In the genomic region with DNA sequence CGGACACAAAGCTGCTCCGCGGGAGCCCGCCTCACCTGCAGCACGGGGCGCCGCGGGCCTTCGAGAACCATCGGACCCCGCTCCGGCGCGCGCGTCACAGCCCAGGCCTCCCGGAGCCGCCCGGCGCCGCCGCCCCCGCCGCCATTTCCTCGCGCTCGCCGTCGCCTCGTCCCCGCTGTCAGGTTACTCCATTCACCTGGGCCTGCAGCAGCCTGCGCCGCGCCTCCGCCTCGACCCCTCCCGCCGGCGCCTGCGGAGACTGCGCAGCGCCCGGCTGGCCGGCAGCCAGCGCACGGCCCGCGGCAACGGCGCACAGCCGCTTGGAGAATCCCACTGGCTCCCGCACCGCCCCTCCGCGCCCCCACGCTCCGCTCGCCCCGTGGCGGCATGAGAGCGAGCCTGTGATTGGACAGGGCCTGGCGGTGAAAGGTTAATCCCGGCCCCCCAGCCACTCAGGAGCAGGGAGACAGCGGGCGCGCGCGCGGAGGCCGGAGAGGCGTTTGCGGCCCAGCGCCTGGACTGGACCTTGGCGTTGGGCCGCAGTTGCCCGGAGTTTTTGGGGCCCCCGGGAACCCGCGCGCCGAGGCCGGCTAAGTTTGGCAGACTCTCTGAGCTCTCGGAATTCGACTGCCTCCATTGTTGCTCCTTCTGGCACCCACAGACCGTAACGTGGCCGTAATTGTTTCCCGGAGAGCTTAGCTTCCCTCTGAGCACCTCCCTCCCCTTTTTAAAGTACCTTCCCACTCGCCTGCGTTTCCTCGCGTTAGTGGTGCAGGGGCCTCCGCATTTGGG, we compare ENCODE assay signal across 8 cellular contexts. TPM values are rescaled to one million over a fixed set of nuclear protein-coding genes. Genes with fewer than 3 reads are reported as not detected.
DNase-seq lines count a peak whose midpoint lies in the region; ATAC-seq, FAIRE-seq and TF ChIP-seq lines count a peak whose summit lies in the region.

A gene with protein sequence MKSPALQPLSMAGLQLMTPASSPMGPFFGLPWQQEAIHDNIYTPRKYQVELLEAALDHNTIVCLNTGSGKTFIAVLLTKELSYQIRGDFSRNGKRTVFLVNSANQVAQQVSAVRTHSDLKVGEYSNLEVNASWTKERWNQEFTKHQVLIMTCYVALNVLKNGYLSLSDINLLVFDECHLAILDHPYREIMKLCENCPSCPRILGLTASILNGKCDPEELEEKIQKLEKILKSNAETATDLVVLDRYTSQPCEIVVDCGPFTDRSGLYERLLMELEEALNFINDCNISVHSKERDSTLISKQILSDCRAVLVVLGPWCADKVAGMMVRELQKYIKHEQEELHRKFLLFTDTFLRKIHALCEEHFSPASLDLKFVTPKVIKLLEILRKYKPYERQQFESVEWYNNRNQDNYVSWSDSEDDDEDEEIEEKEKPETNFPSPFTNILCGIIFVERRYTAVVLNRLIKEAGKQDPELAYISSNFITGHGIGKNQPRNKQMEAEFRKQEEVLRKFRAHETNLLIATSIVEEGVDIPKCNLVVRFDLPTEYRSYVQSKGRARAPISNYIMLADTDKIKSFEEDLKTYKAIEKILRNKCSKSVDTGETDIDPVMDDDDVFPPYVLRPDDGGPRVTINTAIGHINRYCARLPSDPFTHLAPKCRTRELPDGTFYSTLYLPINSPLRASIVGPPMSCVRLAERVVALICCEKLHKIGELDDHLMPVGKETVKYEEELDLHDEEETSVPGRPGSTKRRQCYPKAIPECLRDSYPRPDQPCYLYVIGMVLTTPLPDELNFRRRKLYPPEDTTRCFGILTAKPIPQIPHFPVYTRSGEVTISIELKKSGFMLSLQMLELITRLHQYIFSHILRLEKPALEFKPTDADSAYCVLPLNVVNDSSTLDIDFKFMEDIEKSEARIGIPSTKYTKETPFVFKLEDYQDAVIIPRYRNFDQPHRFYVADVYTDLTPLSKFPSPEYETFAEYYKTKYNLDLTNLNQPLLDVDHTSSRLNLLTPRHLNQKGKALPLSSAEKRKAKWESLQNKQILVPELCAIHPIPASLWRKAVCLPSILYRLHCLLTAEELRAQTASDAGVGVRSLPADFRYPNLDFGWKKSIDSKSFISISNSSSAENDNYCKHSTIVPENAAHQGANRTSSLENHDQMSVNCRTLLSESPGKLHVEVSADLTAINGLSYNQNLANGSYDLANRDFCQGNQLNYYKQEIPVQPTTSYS (N-terminal part only) (minus strand): TSS at position 335 of the 792 bp plus-strand sequence. CDS start 24,071 bp downstream, outside the sequence.

- FAIRE-seq in D721Med (lab: Jason Lieb, UNC) (no peak), endothelial cell of umbilical vein (lab: Jason Lieb, UNC) (peak; percentile 83)

- DNase-seq in D721Med (ENCODE audit: insufficient read length, low spot score) (peak; percentile 88), HuH-7.5 (ENCODE audit: low spot score) (peak; percentile 80), activated T-cell treated with anti-CD3 and anti-CD28 coated beads for 1 hour (ENCODE audit: low read depth) (peak; percentile 96), endothelial cell of umbilical vein (ENCODE audit: low read depth, low spot score) (peak; percentile 94), middle frontal gyrus (ENCODE audit: extremely low spot score, low spot score) (peak; percentile 94)
- DNase-seq in stimulated activated CD8-positive, alpha-beta memory T cell treated with anti-CD3 and anti-CD28 coated beads, Interleukin-2, amount 100 ng/mL, for 48 hours (ENCODE audit: low read depth in 2 of 2), result peak; percentile 91 to 93

- peaks cover 5% of the 10 kb centered on the region for H3K36me3 ChIP-seq in OCI-LY3 (replicated peaks; ENCODE audit: low read depth, low read length)
- no peaks in the 10 kb centered on the region for H3K36me3 ChIP-seq in endothelial cell of umbilical vein (ENCODE audit: control insufficient read depth in 2 of 2, extremely low read depth in 1 of 2, insufficient read depth in 2 of 2, low read length in 2 of 2)

- H3K79me2 ChIP-seq in OCI-LY3 (ENCODE audit: low read length) (peaks cover 48% of the 10 kb centered on the region), endothelial cell of umbilical vein (ENCODE audit: control insufficient read depth, insufficient read depth, low read length) (peaks cover 44% of the 10 kb centered on the region)

- no peaks in the 10 kb centered on the region for H3K9me1 ChIP-seq in endothelial cell of umbilical vein (replicated peaks; ENCODE audit: control insufficient read depth, extremely low read depth, insufficient read depth, low read length)

- dilution Hi-C loops in endothelial cell of umbilical vein (cut with MboI; ENCODE audit: extremely low pct_ligation_motif_present, low sequenced_read_pairs), result no loop called here

- no peak for TF ChIP-seq CTCF in D721Med (IDR thresholded peaks at IDR 0.05; ENCODE audit: insufficient read depth, missing control alignments)
- no peak for TF ChIP-seq CTCF in OCI-LY3 (IDR thresholded peaks at IDR 0.05; ENCODE audit: low read depth, low read length)
- no peak for TF ChIP-seq CTCF in endothelial cell of umbilical vein (IDR thresholded peaks at IDR 0.05; ENCODE audit: extremely low read depth in 1 of 2, insufficient read depth in 1 of 2, low read depth in 1 of 2, low read length in 2 of 2)

- intact Hi-C loops in endothelial cell of umbilical vein (cut with micrococcal nuclease), result loop anchor here (1.0 to 10.0 kb wide), 7 partner anchors 26 to 357 kb away; partner anchors contain the start of gene SYNE3

- H3K27ac ChIP-seq in OCI-LY3 (ENCODE audit: low read length), result peak within 1 kb of the TSS; percentile 76
- peak within 1 kb of the TSS; percentile 65 for H3K27ac ChIP-seq in endothelial cell of umbilical vein (ENCODE audit: insufficient read depth, low read depth, low read length)

- peak; percentile 67 for ATAC-seq in GM21526 (IDR thresholded peaks at IDR 0.05; ENCODE audit: low FRiP score, unreplicated experiment)

- H2AFZ ChIP-seq in OCI-LY3 (ENCODE audit: low read depth, low read length), result peak within 1 kb of the TSS; percentile 93
- peak within 1 kb of the TSS; percentile 74 for H2AFZ ChIP-seq in endothelial cell of umbilical vein (ENCODE audit: low read depth, low read length)

- peaks cover 15% of the 10 kb centered on the region for H3K4me1 ChIP-seq in OCI-LY3 (ENCODE audit: low read length)
- peaks cover 18% of the 10 kb centered on the region for H3K4me1 ChIP-seq in endothelial cell of umbilical vein (ENCODE audit: control insufficient read depth, extremely low read depth, insufficient read depth, low read length)

- no TSS peak for BruUV-seq in endothelial cell of umbilical vein (replicated peaks; lab: Mats Ljungman, UMichigan)

- H3K4me2 ChIP-seq in OCI-LY3 (ENCODE audit: low read length) (peak within 1 kb of the TSS; percentile 91), endothelial cell of umbilical vein (ENCODE audit: insufficient read depth, low read length) (peak within 1 kb of the TSS; percentile 98)

- H3K9me3 ChIP-seq in OCI-LY3 (ENCODE audit: insufficient read depth, low read length) (no peaks in the 10 kb centered on the region), endothelial cell of umbilical vein (replicated peaks; ENCODE audit: control insufficient read depth, insufficient read depth, low read length) (no peaks in the 10 kb centered on the region)

- H3K9ac ChIP-seq in OCI-LY3 (ENCODE audit: low read length), result peak within 1 kb of the TSS; percentile 91
- H3K9ac ChIP-seq in endothelial cell of umbilical vein (replicated peaks; ENCODE audit: extremely low read depth, insufficient read depth, low read length), result peak within 1 kb of the TSS; percentile 68

- peak; percentile 71 for TF ChIP-seq POLR2A in endothelial cell of umbilical vein (IDR thresholded peaks at IDR 0.05; ENCODE audit: low read depth, low read length)

- H3K4me3 ChIP-seq in OCI-LY3 (ENCODE audit: low read length) (peak within 1 kb of the TSS; percentile 91), endothelial cell of umbilical vein (replicated peaks in 1 of 3; ENCODE audit: insufficient read depth in 1 of 3, low read depth in 1 of 3, low read length in 3 of 3) (peak within 1 kb of the TSS; percentile 60 to 92 (median 90))

- H4K20me1 ChIP-seq in OCI-LY3 (ENCODE audit: insufficient read depth, low read length), result peaks cover 24% of the 10 kb centered on the region
- H4K20me1 ChIP-seq in endothelial cell of umbilical vein (replicated peaks; ENCODE audit: control insufficient read depth, extremely low read depth, insufficient read depth, low read length), result peaks cover 12% of the 10 kb centered on the region

- POLR2A ChIA-PET in endothelial cell of umbilical vein (lab: Charles Lee), result no interaction called here

- CTCF ChIA-PET in endothelial cell of umbilical vein (lab: Charles Lee), result interaction anchor here (0.9 to 1.6 kb wide), 7 partner anchors 9 to 204 kb away, joined by 3 to 7 read pairs (median 5); partner anchors contain the start of gene CLMN

- no peaks in the 10 kb centered on the region for H3K27me3 ChIP-seq in OCI-LY3 (ENCODE audit: low read depth, low read length)
- no peaks in the 10 kb centered on the region for H3K27me3 ChIP-seq in endothelial cell of umbilical vein (ENCODE audit: control insufficient read depth in 2 of 2, insufficient read depth in 2 of 2, low read length in 2 of 2)

TF ChIP-seq in endothelial cell of umbilical vein, 7 proteins besides CTCF, POLR2A, EP300 and RAD21:
- TF ChIP-seq JUN (IDR thresholded peaks at IDR 0.05; ENCODE audit: borderline replicate concordance, insufficient read depth, insufficient read length, low read depth) (no peak), POLR2AphosphoS5 (IDR thresholded peaks at IDR 0.05; ENCODE audit: insufficient read depth, low read depth, low read length) (peak; percentile 37)

RNA-seq across cellular contexts. Expression of the gene that starts here (rescaled TPM):
- 41.1 and 43.6 TPM in 2 replicates for total RNA-seq in endothelial cell of umbilical vein
- 8.2 and 8.3 TPM in 2 replicates for polyA plus RNA-seq in endothelial cell of umbilical vein
- polyA plus RNA-seq in endothelial cell of umbilical vein (2011; cell fraction: cytosol; rRNA removed), result 4.9 and 7.3 TPM in 2 replicates
- polyA plus RNA-seq in endothelial cell of umbilical vein (2011; cell fraction: nucleus; rRNA removed), result 55.9 and 65.8 TPM in 2 replicates
- polyA plus RNA-seq in endothelial cell of umbilical vein (2012), result 13.5 and 16.3 TPM in 2 replicates
- 68.4 and 71.1 TPM in 2 replicates for polyA minus RNA-seq in endothelial cell of umbilical vein
- 39.0 TPM for polyA minus RNA-seq in endothelial cell of umbilical vein (2011; cell fraction: cytosol; rRNA and poly(A)+ RNA removed)
- polyA minus RNA-seq in endothelial cell of umbilical vein (2011; cell fraction: nucleus; rRNA and poly(A)+ RNA removed), result 78.9 and 114 TPM in 2 replicates

Comparison
In these comparisons a context has a peak if more than half of its experiments do, and no peak if none do; other contexts are left out.
1. Peak in every context shown above with its lines: DNase-seq, ATAC-seq, H3K4me3 ChIP-seq and H3K27ac ChIP-seq.